1 cellular context compared by ENCODE assay signal in genomic region chr11:111359223-111360149, GRCh38.
TF ChIP-seq lines count a peak whose summit lies in the region.

No MANE protein-coding gene starts in this region.

TF ChIP-seq in HCT116, 20 proteins besides CTCF, POLR2A, EP300 and RAD21 (continued from another document):
- no peak for TF ChIP-seq REST (IDR thresholded peaks at IDR 0.05; ENCODE audit: low read depth)
- TF ChIP-seq, protein P1, sequence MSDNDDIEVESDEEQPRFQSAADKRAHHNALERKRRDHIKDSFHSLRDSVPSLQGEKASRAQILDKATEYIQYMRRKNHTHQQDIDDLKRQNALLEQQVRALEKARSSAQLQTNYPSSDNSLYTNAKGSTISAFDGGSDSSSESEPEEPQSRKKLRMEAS (IDR thresholded peaks at IDR 0.05), result no peak
- no peak for TF ChIP-seq EGR1 (IDR thresholded peaks at IDR 0.05; ENCODE audit: low read depth)
- TF ChIP-seq ELF1 (IDR thresholded peaks at IDR 0.05; ENCODE audit: borderline replicate concordance, low read depth), result no peak
- TF ChIP-seq EZH2 (IDR thresholded peaks at IDR 0.05), result no peak
- no peak for TF ChIP-seq SIN3A (IDR thresholded peaks at IDR 0.05; ENCODE audit: low read depth)
- TF ChIP-seq, protein P2, sequence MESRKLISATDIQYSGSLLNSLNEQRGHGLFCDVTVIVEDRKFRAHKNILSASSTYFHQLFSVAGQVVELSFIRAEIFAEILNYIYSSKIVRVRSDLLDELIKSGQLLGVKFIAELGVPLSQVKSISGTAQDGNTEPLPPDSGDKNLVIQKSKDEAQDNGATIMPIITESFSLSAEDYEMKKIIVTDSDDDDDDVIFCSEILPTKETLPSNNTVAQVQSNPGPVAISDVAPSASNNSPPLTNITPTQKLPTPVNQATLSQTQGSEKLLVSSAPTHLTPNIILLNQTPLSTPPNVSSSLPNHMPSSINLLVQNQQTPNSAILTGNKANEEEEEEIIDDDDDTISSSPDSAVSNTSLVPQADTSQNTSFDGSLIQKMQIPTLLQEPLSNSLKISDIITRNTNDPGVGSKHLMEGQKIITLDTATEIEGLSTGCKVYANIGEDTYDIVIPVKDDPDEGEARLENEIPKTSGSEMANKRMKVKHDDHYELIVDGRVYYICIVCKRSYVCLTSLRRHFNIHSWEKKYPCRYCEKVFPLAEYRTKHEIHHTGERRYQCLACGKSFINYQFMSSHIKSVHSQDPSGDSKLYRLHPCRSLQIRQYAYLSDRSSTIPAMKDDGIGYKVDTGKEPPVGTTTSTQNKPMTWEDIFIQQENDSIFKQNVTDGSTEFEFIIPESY (IDR thresholded peaks at IDR 0.05; ENCODE audit: extremely low read depth, insufficient replicate concordance, low read length), result no peak
- no peak for TF ChIP-seq JUND (IDR thresholded peaks at IDR 0.05)
- TF ChIP-seq ZFX (IDR thresholded peaks at IDR 0.05), result no peak
- TF ChIP-seq SRF (IDR thresholded peaks at IDR 0.05; ENCODE audit: low read depth), result no peak
- TF ChIP-seq ZNF274 (IDR thresholded peaks at IDR 0.05; ENCODE audit: low read depth, low read length), result no peak
- TF ChIP-seq POLR2AphosphoS5 (IDR thresholded peaks at IDR 0.05; ENCODE audit: low read depth, low read length), result no peak
- no peak for TF ChIP-seq TCF7L2 (IDR thresholded peaks at IDR 0.05; ENCODE audit: borderline replicate concordance, extremely low read depth, insufficient read depth, insufficient read length)
